In the genomic region with DNA sequence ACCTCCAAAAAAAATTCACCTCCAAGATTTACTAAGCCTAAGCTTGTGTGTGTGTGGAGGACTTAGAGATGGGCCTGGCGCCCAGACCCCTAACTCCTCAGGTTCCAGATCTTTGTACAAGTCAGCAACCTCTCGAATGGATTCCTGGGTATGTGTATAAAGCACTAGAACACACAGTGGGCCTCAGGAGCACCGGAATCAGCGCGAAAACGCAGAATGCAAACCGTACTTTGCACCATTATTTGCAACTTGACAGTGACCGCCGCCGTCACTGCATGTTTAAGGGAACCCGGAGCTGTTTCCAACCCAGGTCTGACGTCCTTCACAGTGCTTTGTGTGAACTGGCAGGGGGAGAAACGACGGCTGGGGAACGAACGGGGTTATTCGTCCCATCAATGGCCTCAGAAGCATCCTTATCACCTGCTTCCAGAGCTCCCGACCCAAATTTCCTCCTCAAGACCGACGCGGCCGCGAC, we compare ENCODE assay signal across 8 cellular contexts. TPM values are rescaled to one million over a fixed set of nuclear protein-coding genes. Genes with fewer than 3 reads are reported as not detected.
DNase-seq lines count a peak whose midpoint lies in the region; ATAC-seq and TF ChIP-seq lines count a peak whose summit lies in the region.

No MANE protein-coding gene starts in this region.

- H3K4me3 Mint-ChIP-seq in Caco-2 (ENCODE audit: unreplicated experiment) (peak overlapping the region; percentile 78), HFFc6 (peak overlapping the region; percentile 87)
- H3K4me3 Mint-ChIP-seq in activated CD8-positive, alpha-beta T cell treated with anti-CD3 and anti-CD28 coated beads for 36 hours, result peak overlapping the region; percentile 84

- H3K4me3 ChIP-seq in Caco-2 (ENCODE audit: low read depth, low read length), result peak overlapping the region; percentile 96
- H3K4me3 ChIP-seq in heart left ventricle, result peak overlapping the region; percentile 61 to 100 (median 88)
- H3K4me3 ChIP-seq in retinal pigment epithelial cell (ENCODE audit: low read length), result peak overlapping the region; percentile 76

- CTCF ChIA-PET in Caco-2 (lab: Charles Lee), result no interaction called here
- CTCF ChIA-PET in activated CD8-positive, alpha-beta T cell treated with anti-CD3 and anti-CD28 coated beads for 36 hours (lab: Charles Lee), result interaction anchor here (1.0 to 1.1 kb wide), 3 partner anchors 75 to 307 kb away, joined by 3 to 4 read pairs (median 3); no protein-coding TSS in a partner anchor

- H3K27ac ChIP-seq in heart left ventricle, result peak overlapping the region; percentile 85 to 99 (median 93)

- no TSS peak for BruUV-seq in Caco-2 (replicated peaks; lab: Mats Ljungman, UMichigan)

- TF ChIP-seq POLR2A in heart left ventricle (IDR thresholded peaks at IDR 0.05), result no peak

- 1% methylated on average over 19 to 23 of the region's 23 CpGs for WGBS in heart left ventricle, 4 donors

- H3K4me1 ChIP-seq in Caco-2 (no peaks in the 10 kb centered on the region), heart left ventricle (peaks cover 0 to 37% (median 24%) of the 10 kb centered on the region in 12 donors)

- H3K9me3 ChIP-seq in Caco-2 (peaks cover 37% of the 10 kb centered on the region), heart left ventricle (peaks cover 0 to 78% (median 25%) of the 10 kb centered on the region in 12 donors)

- peak overlapping the region; percentile 80 for H3K27ac Mint-ChIP-seq in Caco-2 (ENCODE audit: unreplicated experiment)
- H3K27ac Mint-ChIP-seq in HFFc6, result peak overlapping the region; percentile 76
- H3K27ac Mint-ChIP-seq in activated CD8-positive, alpha-beta T cell treated with anti-CD3 and anti-CD28 coated beads for 36 hours, result peak overlapping the region; percentile 89

- TF ChIP-seq CTCF in Caco-2 (IDR thresholded peaks at IDR 0.05; ENCODE audit: insufficient read depth in 1 of 2, low read depth in 1 of 2, low read length in 1 of 2, severe bottlenecking in 1 of 2, unreplicated experiment in 1 of 2) (no peak), HFFc6 (IDR thresholded peaks at IDR 0.05) (no peak), heart left ventricle (IDR thresholded peaks at IDR 0.05) (no peak), retinal pigment epithelial cell (conservative IDR thresholded peaks at IDR 0.05; ENCODE audit: low read depth, low read length) (no peak)
- TF ChIP-seq CTCF in activated CD8-positive, alpha-beta T cell treated with anti-CD3 and anti-CD28 coated beads for 36 hours (IDR thresholded peaks at IDR 0.05), result no peak

- H3K27me3 Mint-ChIP-seq in Caco-2 (ENCODE audit: insufficient read depth, unreplicated experiment), result peaks cover 3% of the 10 kb centered on the region
- H3K27me3 Mint-ChIP-seq in HFFc6 (ENCODE audit: insufficient read depth), result peaks cover 12% of the 10 kb centered on the region
- H3K27me3 Mint-ChIP-seq in activated CD8-positive, alpha-beta T cell treated with anti-CD3 and anti-CD28 coated beads for 36 hours, result no peaks in the 10 kb centered on the region

- intact Hi-C loops in Caco-2 (cut with micrococcal nuclease; ENCODE audit: unreplicated experiment) (loop anchor here (2.0 to 5.0 kb wide), 2 partner anchors 181 to 465 kb away; partner anchors contain the start of genes ZNF274 and ZNF324), heart left ventricle (cut with DNase I) (loop anchor here in 2 of 10 donors (1.0 to 10.0 kb wide), 3 partner anchors 55 to 417 kb away; partner anchors contain the start of genes ZIK1 (in 1 of the 2), ZNF135 (in 1 of the 2) and ZNF256 (in 1 of the 2))
- intact Hi-C loops in activated CD8-positive, alpha-beta T cell treated with anti-CD3 and anti-CD28 coated beads for 36 hours (cut with micrococcal nuclease), result loop anchor here (10.0 kb wide), 1 partner anchor 47 kb away; no protein-coding TSS in a partner anchor

- H3K4me1 Mint-ChIP-seq in Caco-2 (ENCODE audit: low read depth, unreplicated experiment) (peaks cover 7% of the 10 kb centered on the region), HFFc6 (ENCODE audit: low read depth) (peaks cover 23% of the 10 kb centered on the region)
- peaks cover 30% of the 10 kb centered on the region for H3K4me1 Mint-ChIP-seq in activated CD8-positive, alpha-beta T cell treated with anti-CD3 and anti-CD28 coated beads for 36 hours (ENCODE audit: low read depth)

- POLR2A ChIA-PET in Caco-2 (lab: Charles Lee), result interaction anchor here (0.6 kb wide), 3 partner anchors 102 to 550 kb away, joined by 3 to 5 read pairs (median 4); no protein-coding TSS in a partner anchor
- POLR2A ChIA-PET in activated CD8-positive, alpha-beta T cell treated with anti-CD3 and anti-CD28 coated beads for 36 hours (lab: Charles Lee), result interaction anchor here (0.6 to 1.6 kb wide), 7 partner anchors 13 to 212 kb away, joined by 3 to 6 read pairs (median 4); partner anchors contain the start of gene ZNF135

- no peaks in the 10 kb centered on the region for H3K27me3 ChIP-seq in Caco-2 (replicated peaks; ENCODE audit: control insufficient read depth, insufficient read depth, low read length)
- H3K27me3 ChIP-seq in heart left ventricle, result no peaks in the 10 kb centered on the region

- H3K36me3 Mint-ChIP-seq in Caco-2 (ENCODE audit: insufficient read depth, unreplicated experiment) (peaks cover 68% of the 10 kb centered on the region), HFFc6 (ENCODE audit: low read depth) (peaks cover 90% of the 10 kb centered on the region)
- H3K36me3 Mint-ChIP-seq in activated CD8-positive, alpha-beta T cell treated with anti-CD3 and anti-CD28 coated beads for 36 hours (ENCODE audit: low read depth), result peaks cover 93% of the 10 kb centered on the region

- H3K36me3 ChIP-seq in Caco-2 (ENCODE audit: control insufficient read depth, insufficient read depth, low read length) (peaks cover 12% of the 10 kb centered on the region), heart left ventricle (peaks cover 4 to 68% (median 55%) of the 10 kb centered on the region in 9 donors)

- no peak for DNase-seq in Caco-2
- DNase-seq in HFFc6, result no peak
- DNase-seq in activated CD8-positive, alpha-beta T cell treated with anti-CD3 and anti-CD28 coated beads for 36 hours, result peak; percentile 45
- DNase-seq in heart left ventricle, result no peak
- DNase-seq in retinal pigment epithelial cell (ENCODE audit: low read depth), result no peak
- no peak for DNase-seq in GOT3 (lab: John Stamatoyannopoulos, UW)
- DNase-seq in dedifferentiated amniotic fluid mesenchymal stem cell (ENCODE audit: extremely low spot score), result no peak
- no peak for DNase-seq in activated CD8-positive, alpha-beta memory T cell treated with anti-CD3 and anti-CD28 coated beads for 24 hours

- peak; percentile 6 for ATAC-seq in activated CD8-positive, alpha-beta T cell treated with anti-CD3 and anti-CD28 coated beads for 36 hours
- ATAC-seq in heart left ventricle, result peak in 2 of 4 donors; percentile 2 to 24

- H3K9me3 Mint-ChIP-seq in Caco-2 (ENCODE audit: unreplicated experiment) (peaks cover 48% of the 10 kb centered on the region), HFFc6 (peaks cover 93% of the 10 kb centered on the region)
- peaks cover 46% of the 10 kb centered on the region for H3K9me3 Mint-ChIP-seq in activated CD8-positive, alpha-beta T cell treated with anti-CD3 and anti-CD28 coated beads for 36 hours

RNA-seq across cellular contexts. Expression of gene ZNF606, which starts 0.7 kb away (rescaled TPM):
- total RNA-seq in Caco-2 (2022) (13.0 and 13.9 TPM in 2 replicates), heart left ventricle (10 to 100 TPM in 7 of 9 donors, 1 to 10 TPM in 2; 7.8 to 14.3 (median 12.2) TPM)
- total RNA-seq in HFFc6 (2021; fragmentation: NEBNext Ultra II Directional; extraction: Animal tissue kit (Norgen Biotek cat#: 25700)), result 1 to 10 TPM; 3.5 to 6.0 (median 4.9) TPM
- total RNA-seq in activated CD8-positive, alpha-beta T cell treated with anti-CD3 and anti-CD28 coated beads for 36 hours, result 10 to 100 TPM in 1 of 2 experiments, 1 to 10 TPM in 1; 7.5 to 10.0 TPM
- polyA plus RNA-seq in heart left ventricle, result 10 to 100 TPM in 1 of 2 donors, 1 to 10 TPM in 1; 6.4 to 10.7 TPM

RNA-seq across cellular contexts. Expression of gene C19orf18, which starts 27.6 kb away (rescaled TPM):
- total RNA-seq in Caco-2 (2022) (0.45 TPM in 1 of 2 replicates, not detected in the other), heart left ventricle (1 to 10 TPM; 1.0 to 2.8 (median 2.3) TPM)
- under 1 TPM in 3 of 6 experiments, not detected in 3; 0.23 to 0.59 (median 0.33) TPM for total RNA-seq in HFFc6 (2021; fragmentation: NEBNext Ultra II Directional; extraction: Animal tissue kit (Norgen Biotek cat#: 25700))
- under 1 TPM; 0.29 to 0.34 TPM for total RNA-seq in activated CD8-positive, alpha-beta T cell treated with anti-CD3 and anti-CD28 coated beads for 36 hours
- 1 to 10 TPM in 1 of 2 donors, under 1 TPM in 1; 0.40 to 4.5 TPM for polyA plus RNA-seq in heart left ventricle

RNA-seq across cellular contexts. Expression of gene ZSCAN1, which starts 31.9 kb away (rescaled TPM):
- not detected in 2 replicates for total RNA-seq in Caco-2 (2022)
- not detected for total RNA-seq in HFFc6 (2021; fragmentation: NEBNext Ultra II Directional; extraction: Animal tissue kit (Norgen Biotek cat#: 25700))
- total RNA-seq in activated CD8-positive, alpha-beta T cell treated with anti-CD3 and anti-CD28 coated beads for 36 hours, result not detected
- total RNA-seq in heart left ventricle, result not detected
- polyA plus RNA-seq in heart left ventricle, result under 1 TPM in 1 of 2 donors, not detected in 1; 0.14 TPM

RNA-seq across cellular contexts. Expression of gene ZNF256, which starts 54.4 kb away (rescaled TPM):
- total RNA-seq in Caco-2 (2022) (1.5 and 1.9 TPM in 2 replicates), heart left ventricle (10 to 100 TPM in 4 of 9 donors, 1 to 10 TPM in 5; 5.1 to 13.4 (median 9.7) TPM)
- total RNA-seq in HFFc6 (2021; fragmentation: NEBNext Ultra II Directional; extraction: Animal tissue kit (Norgen Biotek cat#: 25700)), result 1 to 10 TPM; 2.8 to 3.9 (median 3.2) TPM
- 1 to 10 TPM; 5.9 to 6.2 TPM for total RNA-seq in activated CD8-positive, alpha-beta T cell treated with anti-CD3 and anti-CD28 coated beads for 36 hours
- 1 to 10 TPM; 5.6 to 6.0 TPM for polyA plus RNA-seq in heart left ventricle

RNA-seq across cellular contexts. Expression of gene ZNF135, which starts 57.1 kb away (rescaled TPM):
- total RNA-seq in Caco-2 (2022), result not detected in 2 replicates
- under 1 TPM in 2 of 6 experiments, not detected in 4; 0.07 to 0.09 TPM for total RNA-seq in HFFc6 (2021; fragmentation: NEBNext Ultra II Directional; extraction: Animal tissue kit (Norgen Biotek cat#: 25700))
- 1 to 10 TPM; 1.2 to 1.4 TPM for total RNA-seq in activated CD8-positive, alpha-beta T cell treated with anti-CD3 and anti-CD28 coated beads for 36 hours
- 1 to 10 TPM; 2.1 to 4.5 (median 3.4) TPM for total RNA-seq in heart left ventricle
- 1 to 10 TPM; 2.0 to 3.9 TPM for polyA plus RNA-seq in heart left ventricle
